In genomic region chr6:1627884-1628550, GRCh38 we compare ENCODE assay signal across 20 cellular contexts. TPM values are rescaled to one million over a fixed set of nuclear protein-coding genes. Genes with fewer than 3 reads are reported as not detected.
"Had no signal": no experiment of that assay in that cellular context is flagged by ENCODE, and none has a peak within 500 bp of the region (broad histone marks: within the 10 kb centered on the region; RNA-seq: fewer than 3 reads in every experiment).

No MANE protein-coding gene starts in this region.

- H3K27ac Mint-ChIP-seq: activated B cell treated with CpG ODN at 0.5 μM for 24 hours; activated CD4-positive, alpha-beta T cell treated with anti-CD3 and anti-CD28 coated beads, Interleukin-2, amount 10 ng/mL, durations not matched to agents 24 days and 14 days; activated CD8-positive, alpha-beta T cell treated with anti-CD3 and anti-CD28 coated beads, Interleukin-2, amount 10 ng/mL, durations not matched to agents 7 days and 5 days; activated naive CD8-positive, alpha-beta T cell treated with anti-CD3 and anti-CD28 coated beads for 36 hours; activated T-cell treated with anti-CD3 and anti-CD28 coated beads, Interleukin-2, amount 50 U/mL, for 72 hours; memory B cell; natural killer cell treated with Interleukin-12 subunit alpha and Interleukin-12 subunit beta and Interleukin-15 and Interleukin-18, amount 100 ng/mL, for 72 hours; progenitor cell of endocrine pancreas; stimulated activated naive CD8-positive, alpha-beta T cell treated with anti-CD3 and anti-CD28 coated beads, Interleukin-15, Interleukin-2, amounts not matched to agents 100 ng/mL and 50 ng/mL, for 24 hours; T-helper 1 cell treated with Interleukin-12 subunit alpha and Interleukin-12 subunit beta and Interleukin-4 antibody, amounts not matched to agents 30 μg/mL and 1 μg/mL, for 36 hours had no signal

- H3K9me3 Mint-ChIP-seq: activated B cell treated with CpG ODN at 0.5 μM for 24 hours; activated CD4-positive, alpha-beta T cell treated with anti-CD3 and anti-CD28 coated beads, Interleukin-2, amount 10 ng/mL, durations not matched to agents 24 days and 14 days; activated naive CD8-positive, alpha-beta T cell treated with anti-CD3 and anti-CD28 coated beads for 36 hours; activated T-cell treated with anti-CD3 and anti-CD28 coated beads, Interleukin-2, amount 50 U/mL, for 72 hours; memory B cell; natural killer cell treated with Interleukin-12 subunit alpha and Interleukin-12 subunit beta and Interleukin-15 and Interleukin-18, amount 100 ng/mL, for 72 hours; stimulated activated naive CD8-positive, alpha-beta T cell treated with anti-CD3 and anti-CD28 coated beads, Interleukin-15, Interleukin-2, amounts not matched to agents 100 ng/mL and 50 ng/mL, for 24 hours; T-helper 1 cell treated with Interleukin-12 subunit alpha and Interleukin-12 subunit beta and Interleukin-4 antibody, amounts not matched to agents 30 μg/mL and 1 μg/mL, for 36 hours had no signal

- H3K36me3 ChIP-seq: breast epithelium, esophagus muscularis mucosa, left ventricle myocardium inferior, suprapubic skin had no signal

- H3K9me3 ChIP-seq: breast epithelium, esophagus muscularis mucosa, left ventricle myocardium inferior, suprapubic skin had no signal

- H3K27ac ChIP-seq: breast epithelium, esophagus muscularis mucosa, hepatocyte, left ventricle myocardium inferior, suprapubic skin had no signal

- DNase-seq: activated B cell treated with CpG ODN at 0.5 μM for 24 hours; activated CD4-positive, alpha-beta T cell treated with anti-CD3 and anti-CD28 coated beads, Interleukin-2, amount 10 ng/mL, durations not matched to agents 24 days and 14 days; activated CD8-positive, alpha-beta memory T cell treated with anti-CD3 and anti-CD28 coated beads, Interleukin-2, amount 50 U/mL, for 4 hours; activated CD8-positive, alpha-beta T cell treated with anti-CD3 and anti-CD28 coated beads, Interleukin-2, amount 10 ng/mL, durations not matched to agents 7 days and 5 days; activated gamma-delta T cell; activated naive CD8-positive, alpha-beta T cell treated with anti-CD3 and anti-CD28 coated beads for 36 hours; activated T-cell treated with anti-CD3 and anti-CD28 coated beads, Interleukin-2, amount 50 U/mL, for 72 hours; amygdala; left ventricle myocardium inferior; nucleus accumbens; right cardiac atrium had no signal

- H3K36me3 Mint-ChIP-seq: natural killer cell treated with Interleukin-12 subunit alpha and Interleukin-12 subunit beta and Interleukin-15 and Interleukin-18, amount 100 ng/mL, for 72 hours had no signal

- ATAC-seq: activated CD8-positive, alpha-beta T cell treated with anti-CD3 and anti-CD28 coated beads, Interleukin-2, amount 10 ng/mL, durations not matched to agents 7 days and 5 days; activated T-cell treated with anti-CD3 and anti-CD28 coated beads, Interleukin-2, amount 50 U/mL, for 72 hours; natural killer cell treated with Interleukin-12 subunit alpha and Interleukin-12 subunit beta and Interleukin-15 and Interleukin-18, amount 100 ng/mL, for 72 hours; right cardiac atrium had no signal

- H3K4me3 ChIP-seq: breast epithelium, esophagus muscularis mucosa, hepatocyte, left ventricle myocardium inferior, suprapubic skin had no signal

- H3K4me1 ChIP-seq: breast epithelium had no signal

- H3K4me3 Mint-ChIP-seq: activated B cell treated with CpG ODN at 0.5 μM for 24 hours; activated CD4-positive, alpha-beta T cell treated with anti-CD3 and anti-CD28 coated beads, Interleukin-2, amount 10 ng/mL, durations not matched to agents 24 days and 14 days; activated CD8-positive, alpha-beta T cell treated with anti-CD3 and anti-CD28 coated beads, Interleukin-2, amount 10 ng/mL, durations not matched to agents 7 days and 5 days; activated naive CD8-positive, alpha-beta T cell treated with anti-CD3 and anti-CD28 coated beads for 36 hours; activated T-cell treated with anti-CD3 and anti-CD28 coated beads, Interleukin-2, amount 50 U/mL, for 72 hours; memory B cell; natural killer cell treated with Interleukin-12 subunit alpha and Interleukin-12 subunit beta and Interleukin-15 and Interleukin-18, amount 100 ng/mL, for 72 hours; stimulated activated naive CD8-positive, alpha-beta T cell treated with anti-CD3 and anti-CD28 coated beads, Interleukin-15, Interleukin-2, amounts not matched to agents 100 ng/mL and 50 ng/mL, for 24 hours; T-helper 1 cell treated with Interleukin-12 subunit alpha and Interleukin-12 subunit beta and Interleukin-4 antibody, amounts not matched to agents 30 μg/mL and 1 μg/mL, for 36 hours had no signal

RNA-seq across cellular contexts. Expression of gene FOXC1, which starts 18.3 kb away (rescaled TPM):
- total RNA-seq: activated CD8-positive, alpha-beta T cell treated with anti-CD3 and anti-CD28 coated beads, Interleukin-2, amount 10 ng/mL, durations not matched to agents 7 days and 5 days; activated naive CD8-positive, alpha-beta T cell treated with anti-CD3 and anti-CD28 coated beads for 36 hours had no signal
